8 cellular contexts compared by ENCODE assay signal in the genomic region with DNA sequence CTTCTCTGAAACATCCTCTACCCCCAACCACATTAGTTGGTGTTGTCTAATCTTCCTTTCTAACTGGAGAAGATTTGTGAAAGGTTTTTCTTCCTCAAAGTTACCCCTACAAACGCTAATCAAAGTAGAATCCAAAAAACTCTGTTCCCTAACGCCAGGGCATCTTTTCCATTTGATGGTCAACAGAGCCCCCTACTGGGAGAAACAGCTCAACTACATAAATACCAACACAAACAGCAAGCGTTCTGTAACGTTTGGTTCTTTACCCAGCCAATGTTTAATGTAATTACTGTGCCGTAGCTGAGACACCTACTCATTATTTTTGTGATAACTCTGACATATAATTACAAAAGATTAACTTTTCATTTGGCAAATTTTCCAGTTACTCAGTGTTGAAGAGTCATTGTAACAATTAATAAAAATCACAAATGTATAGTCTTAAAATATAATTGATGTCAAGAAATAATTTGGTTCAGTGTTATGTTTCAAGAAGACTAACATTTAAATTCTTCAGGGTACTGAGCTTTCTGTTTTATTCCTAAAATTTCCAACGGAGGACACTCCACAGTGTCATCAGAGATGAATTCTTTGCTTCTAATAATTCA.
DNase-seq lines count a peak whose midpoint lies in the region; ATAC-seq lines count a peak whose summit lies in the region.

No MANE protein-coding gene starts in this region.

- DNase-seq in activated CD4-positive, alpha-beta T cell treated with anti-CD3 and anti-CD28 coated beads for 48 hours: peak; percentile 25
- DNase-seq in activated CD4-positive, alpha-beta T cell treated with anti-CD3 and anti-CD28 coated beads for 1 hour: no peak
- DNase-seq in LoVo (ENCODE audit: low spot score) (peak; percentile 67), SJCRH30 (peak; percentile 46 to 84), mucosa of gallbladder (ENCODE audit: low spot score) (peak; percentile 69)

- no peak overlapping the region for H3K27ac ChIP-seq in SJCRH30

- no peaks in the 10 kb centered on the region; the same call in 1 of the 2 replicates for H3K4me1 ChIP-seq in SJCRH30

- H3K27me3 ChIP-seq in SJCRH30: no peaks in the 10 kb centered on the region

- ATAC-seq in GM21786 (IDR thresholded peaks at IDR 0.05; ENCODE audit: unreplicated experiment) (peak; percentile 87), esophagus mucosa (peak; percentile 67)
- ATAC-seq in activated CD4-positive, CD25-positive, alpha-beta regulatory T cell treated with anti-CD3 and anti-CD28 coated beads, Interleukin-2, amount 50 U/mL, for 24 hours: no peak

- H3K9me3 ChIP-seq in SJCRH30 (replicated peaks): no peaks in the 10 kb centered on the region

- H3K36me3 ChIP-seq in SJCRH30: no peaks in the 10 kb centered on the region

- no peak overlapping the region for H3K4me3 ChIP-seq in SJCRH30

Comparison
In these comparisons a context has a peak if more than half of its experiments do, and no peak if none do; other contexts are left out.
1. ATAC-seq: peak in GM21786 (single experiment) and esophagus mucosa (single experiment); none in activated CD4-positive, CD25-positive, alpha-beta regulatory T cell treated with anti-CD3 and anti-CD28 coated beads, Interleukin-2, amount 50 U/mL, for 24 hours (0 of 2).